In the genomic region with DNA sequence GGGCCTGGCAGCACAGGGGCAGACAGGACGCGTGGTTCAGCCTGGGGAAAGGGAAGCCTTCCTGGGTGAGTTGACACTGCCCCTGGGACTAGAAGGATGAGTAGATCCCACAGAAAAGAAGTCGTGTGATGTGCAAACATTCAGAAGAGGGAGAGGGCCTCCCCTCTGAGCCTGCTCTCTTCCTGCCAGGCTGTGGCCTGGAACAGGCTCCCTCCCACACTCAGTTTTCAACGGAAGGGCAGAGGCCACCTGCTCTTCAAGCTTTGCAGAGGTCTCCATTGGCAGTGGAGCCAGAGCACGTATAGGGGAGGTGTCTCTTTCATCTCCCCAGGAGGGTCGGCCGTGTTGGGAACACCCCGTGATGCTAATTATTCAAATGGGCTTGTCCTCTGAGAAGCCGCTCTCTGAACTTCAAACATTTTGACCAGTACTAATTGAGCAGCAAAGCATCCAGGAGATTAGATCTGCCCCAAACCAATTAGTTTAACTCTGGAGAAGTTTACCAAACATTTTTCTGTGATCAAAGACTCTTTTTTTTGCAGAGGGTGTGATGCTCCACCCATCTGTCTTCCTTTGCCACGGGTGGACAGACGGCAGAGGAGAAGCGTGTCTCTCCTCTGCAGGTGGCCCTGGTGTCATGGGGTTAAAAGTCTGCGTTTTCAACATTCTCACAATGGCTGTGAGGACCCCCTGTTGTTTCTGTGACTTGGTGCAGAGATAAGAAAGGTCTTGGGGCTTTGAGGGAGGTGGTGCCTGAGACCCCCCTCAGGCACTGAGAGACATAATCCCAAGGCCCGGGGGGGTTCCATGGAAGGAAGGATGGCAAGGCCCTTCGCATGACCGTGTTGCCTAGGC, we compare ENCODE assay signal across 20 cellular contexts. TPM values are rescaled to one million over a fixed set of nuclear protein-coding genes. Genes with fewer than 3 reads are reported as not detected.
DNase-seq lines count a peak whose midpoint lies in the region; ATAC-seq and TF ChIP-seq lines count a peak whose summit lies in the region.
"Had no signal": no experiment of that assay in that cellular context is flagged by ENCODE, and none has a peak within 500 bp of the region (broad histone marks: within the 10 kb centered on the region; RNA-seq: fewer than 3 reads in every experiment).

No MANE protein-coding gene starts in this region.

- no peaks in the 10 kb centered on the region for H3K4me1 ChIP-seq in colonic mucosa
- H3K4me1 ChIP-seq: SJSA1 had no signal

- H3K36me3 ChIP-seq in colonic mucosa, result no peaks in the 10 kb centered on the region
- H3K36me3 ChIP-seq: neutrophil, SJSA1, WERI-Rb-1 had no signal

- H3K4me1 Mint-ChIP-seq in T-cell, result peaks cover 9 to 24% (median 21%) of the 10 kb centered on the region in 3 donors
- peaks cover 0 to 34% (median 15%) of the 10 kb centered on the region in 4 donors for H3K4me1 Mint-ChIP-seq in naive thymus-derived CD8-positive, alpha-beta T cell

- H3K36me3 Mint-ChIP-seq in T-cell, result no peaks in the 10 kb centered on the region
- H3K36me3 Mint-ChIP-seq in naive thymus-derived CD8-positive, alpha-beta T cell, result no peaks in the 10 kb centered on the region

- peak overlapping the region in 1 of 2 donors; percentile 56 for H3K27ac Mint-ChIP-seq in T-cell
- peak overlapping the region in 6 of 10 donors; percentile 3 to 82 (median 64) for H3K27ac Mint-ChIP-seq in naive thymus-derived CD8-positive, alpha-beta T cell

- H3K4me3 ChIP-seq in colonic mucosa, result no peak overlapping the region
- H3K4me3 ChIP-seq: lung, SJSA1, skin epidermis had no signal

- DNase-seq in DMS153 (lab: John Stamatoyannopoulos, UW), result peak; percentile 54
- DNase-seq in DMS153 treated with DMSO at 0.1 percent for 48 hours (lab: John Stamatoyannopoulos, UW; ENCODE audit: unreplicated experiment), result no peak
- peak; percentile 17 for DNase-seq in COLO668 (lab: John Stamatoyannopoulos, UW; ENCODE audit: unreplicated experiment)
- no peak for DNase-seq in T-cell
- DNase-seq in naive thymus-derived CD8-positive, alpha-beta T cell, result no peak
- DNase-seq in colonic mucosa, result no peak
- DNase-seq: 8988T, activated T-cell treated with anti-CD3 and anti-CD28 coated beads for 4 hours, anterior cingulate cortex, dermis blood vessel endothelial cell, DMS79 treated with DMSO at 0.1 percent for 48 hours, NCI-H2081 treated with DMSO at 0.1 percent for 48 hours, substantia nigra, WERI-Rb-1 had no signal

- intact Hi-C loops in colonic mucosa (cut with DNase I), result no loop called here

- POLR2A ChIA-PET in T-cell (lab: Charles Lee), result interaction anchor here (0.7 kb wide), 2 partner anchors 92 to 709 kb away, joined by 6 to 11 read pairs; no protein-coding TSS in a partner anchor
- POLR2A ChIA-PET in naive thymus-derived CD8-positive, alpha-beta T cell (lab: Charles Lee), result interaction anchor here (1.3 kb wide), 1 partner anchor 29 kb away, joined by 4 read pairs; a partner anchor contains a TSS

- CTCF ChIA-PET in T-cell (lab: Charles Lee), result no interaction called here

- H3K4me3 Mint-ChIP-seq in T-cell, result peak overlapping the region in 1 of 3 donors; percentile 2
- peak overlapping the region in 2 of 10 donors; percentile 1 to 29 for H3K4me3 Mint-ChIP-seq in naive thymus-derived CD8-positive, alpha-beta T cell

- peaks cover 0 to 14% of the 10 kb centered on the region in 2 donors for H3K27me3 Mint-ChIP-seq in T-cell
- peaks cover 0 to 1% (median 0%) of the 10 kb centered on the region in 5 donors for H3K27me3 Mint-ChIP-seq in naive thymus-derived CD8-positive, alpha-beta T cell

- no peaks in the 10 kb centered on the region for H3K9me3 Mint-ChIP-seq in T-cell
- no peaks in the 10 kb centered on the region for H3K9me3 Mint-ChIP-seq in naive thymus-derived CD8-positive, alpha-beta T cell

- no peak overlapping the region for H3K27ac ChIP-seq in colonic mucosa
- H3K27ac ChIP-seq: neutrophil, SJSA1, skin epidermis, WERI-Rb-1 had no signal

- H3K9me3 ChIP-seq in colonic mucosa, result no peaks in the 10 kb centered on the region
- H3K9me3 ChIP-seq: neutrophil, SJSA1 had no signal

- H3K9ac ChIP-seq in colonic mucosa (ENCODE audit: low read depth in 2 of 2, low read length in 2 of 2), result no peak overlapping the region

- TF ChIP-seq CTCF in colonic mucosa (IDR thresholded peaks at IDR 0.05), result no peak

- H3K27me3 ChIP-seq in colonic mucosa, result no peaks in the 10 kb centered on the region

- ATAC-seq in T-cell (replicated peaks in 1 of 4) (peak in 3 of 4 experiments; percentile 29 to 38 (median 38)), HG03095 (IDR thresholded peaks at IDR 0.05; ENCODE audit: unreplicated experiment) (no peak), HG03159 (IDR thresholded peaks at IDR 0.05; ENCODE audit: unreplicated experiment) (no peak)
- peak in 1 of 2 donors; percentile 52 for ATAC-seq in naive thymus-derived CD8-positive, alpha-beta T cell

RNA-seq across cellular contexts. Expression of a gene that starts 29.5 kb away (rescaled TPM):
- total RNA-seq in T-cell, result 100 to 1,000 TPM in 1 of 5 donors, 10 to 100 TPM in 4; 40.6 to 102 (median 53.3) TPM
- total RNA-seq in naive thymus-derived CD8-positive, alpha-beta T cell, result 10 to 100 TPM; 49.2 to 57.1 TPM
- 10 to 100 TPM; 44.5 to 70.7 (median 60.9) TPM for polyA plus RNA-seq in naive thymus-derived CD8-positive, alpha-beta T cell
- 100 to 1,000 TPM in 1 of 2 donors, 10 to 100 TPM in 1; 45.8 to 107 TPM for total RNA-seq in colonic mucosa

Comparison
In these comparisons a context has a peak if more than half of its experiments do, and no peak if none do; other contexts are left out.
1. DNase-seq: peak in DMS153 (single experiment) and COLO668 (single experiment); none in DMS153 treated with DMSO at 0.1 percent for 48 hours (single experiment), T-cell (0 of 34), naive thymus-derived CD8-positive, alpha-beta T cell (0 of 10) and colonic mucosa (single experiment).
2. ATAC-seq: peak in T-cell (3 of 4); none in HG03095 (single experiment) and HG03159 (single experiment).